In the genomic region with DNA sequence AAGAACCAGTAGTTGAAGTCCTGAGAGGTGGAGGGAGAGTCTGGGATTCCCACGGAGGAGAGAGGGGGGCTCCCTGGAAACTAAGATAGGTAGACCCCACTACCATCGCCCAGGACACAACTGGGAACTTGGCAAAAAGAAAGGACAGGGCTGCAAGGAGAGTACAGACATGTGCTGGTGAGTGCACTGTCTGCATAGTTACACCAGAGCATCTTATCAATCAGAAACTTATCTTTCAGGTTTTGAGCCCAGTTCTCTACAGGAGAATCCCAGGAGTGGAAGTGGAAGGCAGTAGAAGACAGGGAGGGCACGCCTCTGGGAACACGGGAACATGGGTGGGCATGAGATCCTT, we compare ENCODE assay signal across 1 cellular context.
TF ChIP-seq lines count a peak whose summit lies in the region.

No MANE protein-coding gene starts in this region.

TF ChIP-seq in WTC11, 78 proteins besides CTCF, POLR2A, EP300 and RAD21 (continued from another document):
- TF ChIP-seq, protein P1, sequence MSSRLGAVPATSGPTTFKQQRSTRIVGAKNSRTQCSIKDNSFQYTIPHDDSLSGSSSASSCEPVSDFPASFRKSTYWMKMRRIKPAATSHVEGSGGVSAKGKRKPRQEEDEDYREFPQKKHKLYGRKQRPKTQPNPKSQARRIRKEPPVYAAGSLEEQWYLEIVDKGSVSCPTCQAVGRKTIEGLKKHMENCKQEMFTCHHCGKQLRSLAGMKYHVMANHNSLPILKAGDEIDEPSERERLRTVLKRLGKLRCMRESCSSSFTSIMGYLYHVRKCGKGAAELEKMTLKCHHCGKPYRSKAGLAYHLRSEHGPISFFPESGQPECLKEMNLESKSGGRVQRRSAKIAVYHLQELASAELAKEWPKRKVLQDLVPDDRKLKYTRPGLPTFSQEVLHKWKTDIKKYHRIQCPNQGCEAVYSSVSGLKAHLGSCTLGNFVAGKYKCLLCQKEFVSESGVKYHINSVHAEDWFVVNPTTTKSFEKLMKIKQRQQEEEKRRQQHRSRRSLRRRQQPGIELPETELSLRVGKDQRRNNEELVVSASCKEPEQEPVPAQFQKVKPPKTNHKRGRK (CRISPR knock-in tag; IDR thresholded peaks at IDR 0.05; ENCODE audit: borderline replicate concordance) = no peak
- TF ChIP-seq KAT7 (CRISPR knock-in tag; IDR thresholded peaks at IDR 0.05; ENCODE audit: borderline replicate concordance) (no peak), SMAD3 (CRISPR knock-in tag; IDR thresholded peaks at IDR 0.05; ENCODE audit: borderline replicate concordance) (no peak), MYBL2 (CRISPR knock-in tag; IDR thresholded peaks at IDR 0.05) (no peak), ELF4 (CRISPR knock-in tag; IDR thresholded peaks at IDR 0.05; ENCODE audit: low read depth) (no peak), NR1H2 (CRISPR knock-in tag; IDR thresholded peaks at IDR 0.05) (no peak), ZNF671 (CRISPR knock-in tag; IDR thresholded peaks at IDR 0.05) (no peak)
- TF ChIP-seq, protein P2, sequence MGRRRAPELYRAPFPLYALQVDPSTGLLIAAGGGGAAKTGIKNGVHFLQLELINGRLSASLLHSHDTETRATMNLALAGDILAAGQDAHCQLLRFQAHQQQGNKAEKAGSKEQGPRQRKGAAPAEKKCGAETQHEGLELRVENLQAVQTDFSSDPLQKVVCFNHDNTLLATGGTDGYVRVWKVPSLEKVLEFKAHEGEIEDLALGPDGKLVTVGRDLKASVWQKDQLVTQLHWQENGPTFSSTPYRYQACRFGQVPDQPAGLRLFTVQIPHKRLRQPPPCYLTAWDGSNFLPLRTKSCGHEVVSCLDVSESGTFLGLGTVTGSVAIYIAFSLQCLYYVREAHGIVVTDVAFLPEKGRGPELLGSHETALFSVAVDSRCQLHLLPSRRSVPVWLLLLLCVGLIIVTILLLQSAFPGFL (CRISPR knock-in tag; IDR thresholded peaks at IDR 0.05; ENCODE audit: borderline replicate concordance) = no peak
